ENCODE assay signal across 1 cellular context in genomic region chr6:73523434-73524123, GRCh38.
A peak's percentile ranks its signal among the peaks of the same experiment; 100 is the strongest.
TF ChIP-seq lines count a peak whose summit lies in the region.

No MANE protein-coding gene starts in this region.

TF ChIP-seq in HepG2, 621 proteins besides CTCF, POLR2A, EP300 and RAD21 (continued from another document and continues in another):
- TF ChIP-seq NFAT5 (CRISPR knock-in tag; IDR thresholded peaks at IDR 0.05) (peak; percentile 86; the same call in 1 of the 2 replicates), MED8 (CRISPR knock-in tag; IDR thresholded peaks at IDR 0.05; ENCODE audit: insufficient replicate concordance) (peak; percentile 55), FOXK2 (IDR thresholded peaks at IDR 0.05) (no peak), SNRNP70 (IDR thresholded peaks at IDR 0.05; ENCODE audit: low read depth, low read length) (no peak), ZNF121 (CRISPR knock-in tag; IDR thresholded peaks at IDR 0.05) (no peak), ZMYM3 (CRISPR knock-in tag; IDR thresholded peaks at IDR 0.05) (peak; percentile 10; the same call in 1 of the 2 replicates), ZFP1 (CRISPR knock-in tag; IDR thresholded peaks at IDR 0.05) (no peak), SMC3 (IDR thresholded peaks at IDR 0.05; ENCODE audit: low read length) (no peak), ZBTB25 (CRISPR knock-in tag; IDR thresholded peaks at IDR 0.05) (peak; percentile 74; the same call in 1 of the 2 replicates), ZBTB39 (CRISPR knock-in tag; IDR thresholded peaks at IDR 0.05) (peak; percentile 60; the same call in 1 of the 2 replicates), HOXA9 (CRISPR knock-in tag; IDR thresholded peaks at IDR 0.05; ENCODE audit: borderline replicate concordance) (no peak), MEF2D (CRISPR knock-in tag; IDR thresholded peaks at IDR 0.05) (no peak; the same call in 1 of the 2 replicates), ZNF331 (CRISPR knock-in tag; IDR thresholded peaks at IDR 0.05) (peak; percentile 32; the same call in 1 of the 2 replicates), IKZF1 (IDR thresholded peaks at IDR 0.05) (no peak), ZBTB2 (CRISPR knock-in tag; IDR thresholded peaks at IDR 0.05; ENCODE audit: low read depth) (peak; percentile 90), ZNF784 (CRISPR knock-in tag; IDR thresholded peaks at IDR 0.05; ENCODE audit: borderline replicate concordance) (peak; percentile 61), ZFYVE20 (CRISPR knock-in tag; IDR thresholded peaks at IDR 0.05; ENCODE audit: borderline replicate concordance, low read depth) (no peak), SALL2 (CRISPR knock-in tag; IDR thresholded peaks at IDR 0.05) (peak; percentile 90), ELF4 (CRISPR knock-in tag; IDR thresholded peaks at IDR 0.05; ENCODE audit: borderline replicate concordance) (peak; percentile 90), CBX5 (CRISPR knock-in tag; IDR thresholded peaks at IDR 0.05; ENCODE audit: borderline replicate concordance) (no peak), HMG20A (CRISPR knock-in tag; IDR thresholded peaks at IDR 0.05; ENCODE audit: borderline replicate concordance) (no peak), ZNF670 (CRISPR knock-in tag; IDR thresholded peaks at IDR 0.05; ENCODE audit: borderline replicate concordance) (no peak), TOE1 (CRISPR knock-in tag; IDR thresholded peaks at IDR 0.05) (no peak; the same call in 1 of the 2 replicates), ZSCAN29 (CRISPR knock-in tag; conservative IDR thresholded peaks at IDR 0.05) (no peak; the same call in 1 of the 2 replicates), ZNF781 (CRISPR knock-in tag; IDR thresholded peaks at IDR 0.05; ENCODE audit: borderline replicate concordance, not compliant biosample characterization) (no peak), ZNF136 (CRISPR knock-in tag; IDR thresholded peaks at IDR 0.05; ENCODE audit: low read depth) (0 out of 2 replicates have a peak, but pooled peaks have one; percentile 37), ZNF460 (CRISPR knock-in tag; IDR thresholded peaks at IDR 0.05; ENCODE audit: borderline replicate concordance) (no peak; the same call in none of the 2 replicates), ZKSCAN1 (IDR thresholded peaks at IDR 0.05; ENCODE audit: low read length) (no peak), SATB2 (CRISPR knock-in tag; IDR thresholded peaks at IDR 0.05) (no peak), ZNF44 (CRISPR knock-in tag; IDR thresholded peaks at IDR 0.05) (0 out of 2 replicates have a peak, but pooled peaks have one; percentile 28), NFE2L1 (CRISPR knock-in tag; IDR thresholded peaks at IDR 0.05; ENCODE audit: borderline replicate concordance) (no peak), ZNF883 (CRISPR knock-in tag; IDR thresholded peaks at IDR 0.05; ENCODE audit: not compliant biosample characterization) (peak; percentile 75), ZNF260 (CRISPR knock-in tag; IDR thresholded peaks at IDR 0.05; ENCODE audit: borderline replicate concordance, low read depth) (no peak), ZNF207 (IDR thresholded peaks at IDR 0.05; ENCODE audit: borderline replicate concordance) (no peak), ZNF605 (CRISPR knock-in tag; IDR thresholded peaks at IDR 0.05) (peak; percentile 94), ZNF549 (CRISPR knock-in tag; IDR thresholded peaks at IDR 0.05) (no peak), FOXP4 (CRISPR knock-in tag; IDR thresholded peaks at IDR 0.05) (peak; percentile 45; the same call in 1 of the 2 replicates), ZNF557 (CRISPR knock-in tag; IDR thresholded peaks at IDR 0.05) (no peak), ZNF790 (CRISPR knock-in tag; IDR thresholded peaks at IDR 0.05; ENCODE audit: borderline replicate concordance) (peak; percentile 67; the same call in 1 of the 2 replicates), ETV6 (CRISPR knock-in tag; conservative IDR thresholded peaks at IDR 0.05) (peak; percentile 84; the same call in 1 of the 2 replicates), PHF8 (CRISPR knock-in tag; IDR thresholded peaks at IDR 0.05) (peak; percentile 76), BCL6 (CRISPR knock-in tag; IDR thresholded peaks at IDR 0.05) (peak; percentile 50)
- TF ChIP-seq, protein P1, sequence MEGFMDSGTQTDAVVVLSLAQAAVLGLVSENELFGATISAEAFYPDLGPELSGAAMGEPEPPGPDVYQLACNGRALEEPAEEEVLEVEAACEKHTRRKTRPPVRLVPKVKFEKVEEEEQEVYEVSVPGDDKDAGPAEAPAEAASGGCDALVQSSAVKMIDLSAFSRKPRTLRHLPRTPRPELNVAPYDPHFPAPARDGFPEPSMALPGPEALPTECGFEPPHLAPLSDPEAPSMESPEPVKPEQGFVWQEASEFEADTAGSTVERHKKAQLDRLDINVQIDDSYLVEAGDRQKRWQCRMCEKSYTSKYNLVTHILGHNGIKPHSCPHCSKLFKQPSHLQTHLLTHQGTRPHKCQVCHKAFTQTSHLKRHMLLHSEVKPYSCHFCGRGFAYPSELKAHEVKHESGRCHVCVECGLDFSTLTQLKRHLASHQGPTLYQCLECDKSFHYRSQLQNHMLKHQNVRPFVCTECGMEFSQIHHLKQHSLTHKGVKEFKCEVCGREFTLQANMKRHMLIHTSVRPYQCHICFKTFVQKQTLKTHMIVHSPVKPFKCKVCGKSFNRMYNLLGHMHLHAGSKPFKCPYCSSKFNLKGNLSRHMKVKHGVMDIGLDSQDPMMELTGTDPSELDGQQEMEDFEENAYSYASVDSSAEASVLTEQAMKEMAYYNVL (CRISPR knock-in tag; IDR thresholded peaks at IDR 0.05; ENCODE audit: borderline replicate concordance) = peak; percentile 74; the same call in 1 of the 2 replicates
- TF ChIP-seq, protein P2, sequence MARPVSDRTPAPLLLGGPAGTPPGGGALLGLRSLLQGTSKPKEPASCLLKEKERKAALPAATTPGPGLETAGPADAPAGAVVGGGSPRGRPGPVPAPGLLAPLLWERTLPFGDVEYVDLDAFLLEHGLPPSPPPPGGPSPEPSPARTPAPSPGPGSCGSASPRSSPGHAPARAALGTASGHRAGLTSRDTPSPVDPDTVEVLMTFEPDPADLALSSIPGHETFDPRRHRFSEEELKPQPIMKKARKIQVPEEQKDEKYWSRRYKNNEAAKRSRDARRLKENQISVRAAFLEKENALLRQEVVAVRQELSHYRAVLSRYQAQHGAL (CRISPR knock-in tag; IDR thresholded peaks at IDR 0.05; ENCODE audit: not compliant biosample characterization) = no peak
- TF ChIP-seq, protein P3, sequence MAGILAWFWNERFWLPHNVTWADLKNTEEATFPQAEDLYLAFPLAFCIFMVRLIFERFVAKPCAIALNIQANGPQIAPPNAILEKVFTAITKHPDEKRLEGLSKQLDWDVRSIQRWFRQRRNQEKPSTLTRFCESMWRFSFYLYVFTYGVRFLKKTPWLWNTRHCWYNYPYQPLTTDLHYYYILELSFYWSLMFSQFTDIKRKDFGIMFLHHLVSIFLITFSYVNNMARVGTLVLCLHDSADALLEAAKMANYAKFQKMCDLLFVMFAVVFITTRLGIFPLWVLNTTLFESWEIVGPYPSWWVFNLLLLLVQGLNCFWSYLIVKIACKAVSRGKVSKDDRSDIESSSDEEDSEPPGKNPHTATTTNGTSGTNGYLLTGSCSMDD (CRISPR knock-in tag; IDR thresholded peaks at IDR 0.05) = no peak
